9 cellular contexts compared by ENCODE assay signal in the genomic region with DNA sequence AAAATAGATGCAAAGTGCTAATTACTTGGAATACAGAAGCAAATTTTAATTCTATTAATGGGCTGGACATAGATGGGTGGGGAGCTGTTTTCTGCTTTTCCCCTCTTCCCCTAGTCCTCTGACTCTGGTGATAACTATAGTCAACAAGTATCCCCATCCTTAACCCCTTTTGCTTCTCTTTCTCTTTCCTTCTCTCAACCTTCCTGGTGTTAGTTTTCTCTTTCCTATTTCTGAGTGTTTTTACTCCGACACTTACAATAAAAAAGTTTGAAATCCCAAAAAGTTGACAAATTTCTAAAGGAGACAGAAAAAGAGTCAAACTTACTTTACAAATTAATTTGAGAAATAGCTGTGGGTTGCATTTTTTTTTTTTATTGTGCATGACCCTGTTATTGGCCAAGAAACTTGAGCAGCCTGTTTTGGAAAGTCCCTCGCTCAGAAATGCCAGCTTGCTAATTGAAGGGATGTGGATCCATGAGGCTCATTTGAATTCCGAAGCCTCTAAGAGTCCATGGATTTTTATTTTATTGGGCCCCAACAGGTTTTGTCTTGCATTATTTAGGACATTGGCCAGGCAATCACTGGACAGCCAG. TPM values are rescaled to one million over a fixed set of nuclear protein-coding genes. Genes with fewer than 3 reads are reported as not detected.
DNase-seq lines count a peak whose midpoint lies in the region; ATAC-seq and TF ChIP-seq lines count a peak whose summit lies in the region.
"Had no signal": no experiment of that assay in that cellular context is flagged by ENCODE, and none has a peak within 500 bp of the region (broad histone marks: within the 10 kb centered on the region; RNA-seq: fewer than 3 reads in every experiment).

No MANE protein-coding gene starts in this region.

- H3K9ac ChIP-seq in HUES64 (ENCODE audit: low read depth, low read length) = no peak overlapping the region

- H3K9me3 Mint-ChIP-seq in naive thymus-derived CD8-positive, alpha-beta T cell = peaks cover 0 to 2% (median 0%) of the 10 kb centered on the region in 9 donors

- peaks cover 24 to 65% (median 58%) of the 10 kb centered on the region in 4 donors for H3K4me1 Mint-ChIP-seq in naive thymus-derived CD8-positive, alpha-beta T cell

- H3K27me3 ChIP-seq in BJ (ENCODE audit: control insufficient read depth, insufficient read depth, low read length) = no peaks in the 10 kb centered on the region
- H3K27me3 ChIP-seq in HUES64 (ENCODE audit: insufficient read depth, low read length) = peaks cover 36% of the 10 kb centered on the region
- H3K27me3 ChIP-seq in brain microvascular endothelial cell (replicated peaks) = no peaks in the 10 kb centered on the region

- H3K36me3 Mint-ChIP-seq in naive thymus-derived CD8-positive, alpha-beta T cell = peaks cover 0 to under 1% (median 0%) of the 10 kb centered on the region in 3 donors

- no peak for TF ChIP-seq CTCF in BJ (IDR thresholded peaks at IDR 0.05; ENCODE audit: insufficient read depth, low read depth, low read length)
- no peak for TF ChIP-seq CTCF in cardiac fibroblast (IDR thresholded peaks at IDR 0.05; ENCODE audit: low read depth, low read length)
- TF ChIP-seq CTCF in brain microvascular endothelial cell (IDR thresholded peaks at IDR 0.05; ENCODE audit: low read depth, low read length, missing control alignments) = no peak

- H3K36me3 ChIP-seq in BJ (ENCODE audit: control insufficient read depth, insufficient read depth, low read length) (no peaks in the 10 kb centered on the region; the same call in 1 of the 2 replicates), HUES64 (ENCODE audit: insufficient read depth, low read length) (no peaks in the 10 kb centered on the region), brain microvascular endothelial cell (replicated peaks) (no peaks in the 10 kb centered on the region)

- 33% methylated on average over 2 of the region's 3 CpGs for WGBS in HUES64

- H3K4me3 ChIP-seq in BJ (ENCODE audit: low read depth, low read length) = peak overlapping the region; percentile 75
- H3K4me3 ChIP-seq in HUES64 (ENCODE audit: low read length) = peak overlapping the region; percentile 9; the same call in 1 of the 2 replicates
- H3K4me3 ChIP-seq in cardiac fibroblast (replicated peaks in 1 of 2; ENCODE audit: low read depth in 2 of 2, low read length in 2 of 2) = peak overlapping the region; percentile 90 to 98
- no peak overlapping the region for H3K4me3 ChIP-seq in brain microvascular endothelial cell (ENCODE audit: low read depth, low read length)

- peak overlapping the region in 2 of 10 donors; percentile 23 to 48 for H3K27ac Mint-ChIP-seq in naive thymus-derived CD8-positive, alpha-beta T cell

- no peak for DNase-seq in BJ (ENCODE audit: low read depth)
- DNase-seq in cardiac fibroblast (ENCODE audit: low read depth in 2 of 2) = peak; percentile 63 to 73
- DNase-seq in naive thymus-derived CD8-positive, alpha-beta T cell = no peak
- DNase-seq in brain microvascular endothelial cell = no peak
- no peak for DNase-seq in SKM-1 treated with dmso at 0.1 percent for 144 hours (lab: John Stamatoyannopoulos, UW; ENCODE audit: unreplicated experiment)
- DNase-seq in cerebellar nuclear complex (lab: John Stamatoyannopoulos, UW) = no peak
- DNase-seq: NCI-H1930 had no signal

- CTCF ChIA-PET in BJ (lab: Yijun Ruan, JAX) = interaction anchor here (0.8 to 8.4 kb wide), 11 partner anchors 11 to 225 kb away, joined by 3 to 136 read pairs (median 7); no protein-coding TSS in a partner anchor

- in situ Hi-C loops in brain microvascular endothelial cell (cut with HindIII; ENCODE audit: low pct_ligation_motif_present, low sequenced_read_pairs) = no loop called here

- no peak for ATAC-seq in naive thymus-derived CD8-positive, alpha-beta T cell
- ATAC-seq in HG03520 (IDR thresholded peaks at IDR 0.05; ENCODE audit: unreplicated experiment) = no peak

- H3K27me3 Mint-ChIP-seq in naive thymus-derived CD8-positive, alpha-beta T cell = no peaks in the 10 kb centered on the region

- H3K4me1 ChIP-seq in HUES64 (ENCODE audit: insufficient read depth, low read length) = peaks cover 25% of the 10 kb centered on the region

- peak overlapping the region in 9 of 10 donors; percentile 9 to 96 (median 63) for H3K4me3 Mint-ChIP-seq in naive thymus-derived CD8-positive, alpha-beta T cell

- POLR2A ChIA-PET in BJ (lab: Charles Lee) = no interaction called here
- POLR2A ChIA-PET in naive thymus-derived CD8-positive, alpha-beta T cell (lab: Charles Lee) = no interaction called here

- no peaks in the 10 kb centered on the region for H3K9me3 ChIP-seq in HUES64 (ENCODE audit: insufficient read depth, low read depth, low read length)

- H3K27ac ChIP-seq in HUES64 (ENCODE audit: low read depth, low read length) (no peak overlapping the region), brain microvascular endothelial cell (no peak overlapping the region)

RNA-seq across cellular contexts. Expression of gene FAS, which starts 2.4 kb away (rescaled TPM):
- polyA plus RNA-seq in BJ (2011; rRNA removed) = 52.3 and 83.2 TPM in 2 replicates
- 20.6 and 25.7 TPM in 2 replicates for polyA minus RNA-seq in BJ (2011; rRNA and poly(A)+ RNA removed)
- polyA plus RNA-seq in HUES64 (2013, experiment 1 of 2) = 5.0 TPM
- polyA plus RNA-seq in HUES64 (2013, experiment 2 of 2) = 4.3 TPM
- total RNA-seq in naive thymus-derived CD8-positive, alpha-beta T cell = 1 to 10 TPM; 4.2 to 5.6 TPM
- polyA plus RNA-seq in naive thymus-derived CD8-positive, alpha-beta T cell = 1 to 10 TPM; 1.2 to 9.0 (median 2.6) TPM

RNA-seq across cellular contexts. Expression of gene ACTA2, which starts 40.5 kb away (rescaled TPM):
- polyA plus RNA-seq in BJ (2011; rRNA removed) = 1,067 and 1,821 TPM in 2 replicates
- polyA minus RNA-seq in BJ (2011; rRNA and poly(A)+ RNA removed) = 1,091 and 1,267 TPM in 2 replicates
- 16.2 TPM for polyA plus RNA-seq in HUES64 (2013, experiment 1 of 2)
- 23.8 TPM for polyA plus RNA-seq in HUES64 (2013, experiment 2 of 2)
- 1 to 10 TPM; 1.4 to 1.8 TPM for total RNA-seq in naive thymus-derived CD8-positive, alpha-beta T cell
- 1 to 10 TPM in 1 of 3 donors, under 1 TPM in 1, not detected in 1; 0.34 to 9.7 TPM for polyA plus RNA-seq in naive thymus-derived CD8-positive, alpha-beta T cell

Comparison
In these comparisons a context has a peak if more than half of its experiments do, and no peak if none do; other contexts are left out.
1. DNase-seq: peak in cardiac fibroblast (2 of 2); none in BJ (single experiment), naive thymus-derived CD8-positive, alpha-beta T cell (0 of 10), brain microvascular endothelial cell (single experiment), SKM-1 treated with dmso at 0.1 percent for 144 hours (single experiment) and cerebellar nuclear complex (0 of 2).
2. RNA of gene ACTA2, which starts 40.5 kb away (polyA plus RNA-seq): 1,067 to 1,821 TPM in BJ; 0.34 to 9.7 TPM in naive thymus-derived CD8-positive, alpha-beta T cell; every median in the first group is over 100 times any median in the second.